In genomic region chr17:64218066-64218465, GRCh38 we compare ENCODE assay signal across 8 cellular contexts. TPM values are rescaled to one million over a fixed set of nuclear protein-coding genes. Genes with fewer than 3 reads are reported as not detected.
A peak's percentile ranks its signal among the peaks of the same experiment; 100 is the strongest.
DNase-seq lines count a peak whose midpoint lies in the region; ATAC-seq and TF ChIP-seq lines count a peak whose summit lies in the region.

No MANE protein-coding gene starts in this region.

- peaks cover 4 to 24% of the 10 kb centered on the region in 2 donors for H3K4me1 Mint-ChIP-seq in natural killer cell treated with Interleukin-12 subunit alpha and Interleukin-12 subunit beta and Interleukin-15 and Interleukin-18, amount 100 ng/mL, for 72 hours (ENCODE audit: low read depth in 2 of 2)

- no peaks in the 10 kb centered on the region for H3K36me3 ChIP-seq in HAP-1 (replicated peaks)
- peaks cover 0 to 12% of the 10 kb centered on the region in 2 donors for H3K36me3 ChIP-seq in gastroesophageal sphincter

- no peak for TF ChIP-seq POLR2A in gastroesophageal sphincter (IDR thresholded peaks at IDR 0.05)

- H3K9me3 Mint-ChIP-seq in natural killer cell treated with Interleukin-12 subunit alpha and Interleukin-12 subunit beta and Interleukin-15 and Interleukin-18, amount 100 ng/mL, for 72 hours = no peaks in the 10 kb centered on the region

- no peak overlapping the region for H3K4me3 ChIP-seq in HAP-1
- H3K4me3 ChIP-seq in gastroesophageal sphincter = no peak overlapping the region

- TF ChIP-seq CTCF in GM10266 (IDR thresholded peaks at IDR 0.05; ENCODE audit: control insufficient read depth, insufficient read depth, low read depth, missing control alignments) = no peak
- no peak for TF ChIP-seq CTCF in gastroesophageal sphincter (IDR thresholded peaks at IDR 0.05)

- no peak for TF ChIP-seq EP300 in gastroesophageal sphincter (IDR thresholded peaks at IDR 0.05)

- 77 to 91% methylated on average over 3 of the region's 3 CpGs for WGBS in gastroesophageal sphincter (ENCODE audit: low coverage in 1 of 2), 2 donors

- H3K27me3 Mint-ChIP-seq in natural killer cell treated with Interleukin-12 subunit alpha and Interleukin-12 subunit beta and Interleukin-15 and Interleukin-18, amount 100 ng/mL, for 72 hours = no peaks in the 10 kb centered on the region

- no peak overlapping the region for H3K4me3 Mint-ChIP-seq in natural killer cell treated with Interleukin-12 subunit alpha and Interleukin-12 subunit beta and Interleukin-15 and Interleukin-18, amount 100 ng/mL, for 72 hours

- peaks cover 12% of the 10 kb centered on the region for H3K4me1 ChIP-seq in HAP-1
- H3K4me1 ChIP-seq in gastroesophageal sphincter = peaks cover 0 to 28% (median 15%) of the 10 kb centered on the region in 3 donors

- H3K27ac Mint-ChIP-seq in natural killer cell treated with Interleukin-12 subunit alpha and Interleukin-12 subunit beta and Interleukin-15 and Interleukin-18, amount 100 ng/mL, for 72 hours = no peak overlapping the region

- no peaks in the 10 kb centered on the region for H3K27me3 ChIP-seq in HAP-1 (ENCODE audit: low read depth)
- no peaks in the 10 kb centered on the region for H3K27me3 ChIP-seq in gastroesophageal sphincter

- DNase-seq in GM10266 (ENCODE audit: extremely low spot score) (peak; percentile 43), SIG-M5 (lab: John Stamatoyannopoulos, UW) (peak; percentile 68), HAP-1 (ENCODE audit: low spot score in 2 of 2) (no peak), SW 1271 (lab: John Stamatoyannopoulos, UW) (no peak)
- DNase-seq in natural killer cell treated with Interleukin-12 subunit alpha and Interleukin-12 subunit beta and Interleukin-15 and Interleukin-18, amount 100 ng/mL, for 72 hours (ENCODE audit: low spot score) = no peak

- H3K9me3 ChIP-seq in HAP-1 = no peaks in the 10 kb centered on the region
- H3K9me3 ChIP-seq in gastroesophageal sphincter = no peaks in the 10 kb centered on the region

- no peak overlapping the region for H3K27ac ChIP-seq in gastroesophageal sphincter

- ATAC-seq in GM21528 (IDR thresholded peaks at IDR 0.05; ENCODE audit: low FRiP score, unreplicated experiment) (peak; percentile 65), GM21786 (IDR thresholded peaks at IDR 0.05; ENCODE audit: unreplicated experiment) (no peak), gastroesophageal sphincter (no peak)
- peak; percentile 50 to 65 for ATAC-seq in natural killer cell treated with Interleukin-12 subunit alpha and Interleukin-12 subunit beta and Interleukin-15 and Interleukin-18, amount 100 ng/mL, for 72 hours

- no peaks in the 10 kb centered on the region for H3K36me3 Mint-ChIP-seq in natural killer cell treated with Interleukin-12 subunit alpha and Interleukin-12 subunit beta and Interleukin-15 and Interleukin-18, amount 100 ng/mL, for 72 hours

- in situ Hi-C loops in HAP-1 (cut with MboI; ENCODE audit: low sequenced_read_pairs) = no loop called here

RNA-seq across cellular contexts. Expression of gene TEX2, which starts 45.0 kb away (rescaled TPM):
- 10 to 100 TPM; 14.0 to 28.6 TPM for total RNA-seq in natural killer cell treated with Interleukin-12 subunit alpha and Interleukin-12 subunit beta and Interleukin-15 and Interleukin-18, amount 100 ng/mL, for 72 hours
- 10 to 100 TPM; 37.8 to 60.9 (median 47.0) TPM for total RNA-seq in gastroesophageal sphincter

Comparison
In these comparisons a context has a peak if more than half of its experiments do, and no peak if none do; other contexts are left out.
1. DNase-seq: peak in GM10266 (single experiment) and SIG-M5 (single experiment); none in natural killer cell treated with Interleukin-12 subunit alpha and Interleukin-12 subunit beta and Interleukin-15 and Interleukin-18, amount 100 ng/mL, for 72 hours (single experiment), HAP-1 (0 of 2) and SW 1271 (0 of 2).
2. ATAC-seq: peak in GM21528 (single experiment) and natural killer cell treated with Interleukin-12 subunit alpha and Interleukin-12 subunit beta and Interleukin-15 and Interleukin-18, amount 100 ng/mL, for 72 hours (2 of 2); none in GM21786 (single experiment) and gastroesophageal sphincter (single experiment).